ENCODE assay signal across 17 cellular contexts in the genomic region with DNA sequence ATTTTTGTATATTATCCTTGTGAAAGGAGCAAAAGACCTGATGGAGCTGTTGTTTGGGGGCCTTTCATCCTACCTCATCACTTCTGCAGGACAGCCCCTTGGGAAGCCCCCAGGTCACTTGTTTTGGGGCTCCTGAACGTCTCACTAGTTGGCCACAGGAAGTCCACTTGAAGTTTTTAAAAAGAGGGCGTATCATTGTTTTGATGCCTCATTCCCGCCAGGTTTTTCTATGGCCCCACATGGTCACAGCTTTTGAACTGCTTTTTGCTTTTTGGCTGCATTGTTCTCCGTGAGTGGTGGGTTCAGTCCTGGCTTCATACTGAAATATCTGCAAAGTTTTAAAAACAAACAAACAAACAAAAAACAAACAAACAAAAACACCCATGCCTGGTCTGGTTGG.
A peak's percentile ranks its signal among the peaks of the same experiment; 100 is the strongest.
DNase-seq lines count a peak whose midpoint lies in the region; ATAC-seq and FAIRE-seq lines count a peak whose summit lies in the region.
"Had no signal": no experiment of that assay in that cellular context is flagged by ENCODE, and none has a peak within 500 bp of the region (broad histone marks: within the 10 kb centered on the region; RNA-seq: fewer than 3 reads in every experiment).

No MANE protein-coding gene starts in this region.

- peak overlapping the region; percentile 65 for H3K27ac Mint-ChIP-seq in stimulated activated memory B cell treated with anti-CD40 and anti-IgM and Interleukin-4, amounts not matched to agents 10 μg/mL and 1 μg/mL and 100 μg/mL, for 72 hours
- H3K27ac Mint-ChIP-seq: CD8-positive, alpha-beta memory T cell had no signal

- FAIRE-seq in GM19239 (lab: Jason Lieb, UNC) = peak; percentile 31
- FAIRE-seq: A549, GM12891, H54, HepG2, HTR-8/SVneo had no signal

- H3K4me1 ChIP-seq in BLaER1 = peaks cover 78% of the 10 kb centered on the region
- peaks cover 18 to 79% (median 72%) of the 10 kb centered on the region in 10 experiments for H3K4me1 ChIP-seq in BLaER1 treated with 17β-estradiol and CSF1 and Interleukin-3, amounts not matched to agents 10 nM and 100 nM
- H3K4me1 ChIP-seq: A549, BE2C had no signal

- no peaks in the 10 kb centered on the region for H3K27me3 Mint-ChIP-seq in stimulated activated memory B cell treated with anti-CD40 and anti-IgM and Interleukin-4, amounts not matched to agents 10 μg/mL and 1 μg/mL and 100 μg/mL, for 72 hours

- peak overlapping the region; percentile 15 for H3K4me2 ChIP-seq in BLaER1
- H3K4me2 ChIP-seq in BLaER1 treated with 17β-estradiol and CSF1 and Interleukin-3, amounts not matched to agents 10 nM and 100 nM = peak overlapping the region in 6 of 11 experiments; percentile 19 to 38 (median 28); a peak in 8 of 22 replicates
- H3K4me2 ChIP-seq: A549 had no signal

- peaks cover 48% of the 10 kb centered on the region for H3K4me1 Mint-ChIP-seq in stimulated activated memory B cell treated with anti-CD40 and anti-IgM and Interleukin-4, amounts not matched to agents 10 μg/mL and 1 μg/mL and 100 μg/mL, for 72 hours

- H3K27ac ChIP-seq in BLaER1 = peak overlapping the region; percentile 16; the same call in 1 of the 2 replicates
- no peak overlapping the region for H3K27ac ChIP-seq in BLaER1 treated with 17β-estradiol and CSF1 and Interleukin-3, amounts not matched to agents 10 nM and 100 nM
- H3K27ac ChIP-seq: A549, GM23248 had no signal

- no peak for DNase-seq in GM19239 (ENCODE audit: insufficient read length, low spot score)
- no peak for DNase-seq in NCI-H446 treated with DMSO at 0.1 percent for 48 hours (lab: John Stamatoyannopoulos, UW)
- no peak for DNase-seq in NCI-H2029 treated with DMSO at 0.1 percent for 48 hours (lab: John Stamatoyannopoulos, UW)
- DNase-seq: BE2C; Caco-2; CD8-positive, alpha-beta memory T cell; GF-D8; GM23248 had no signal

- H3K9ac ChIP-seq in BLaER1 = no peak overlapping the region
- no peak overlapping the region for H3K9ac ChIP-seq in BLaER1 treated with 17β-estradiol and CSF1 and Interleukin-3, amounts not matched to agents 10 nM and 100 nM
- H3K9ac ChIP-seq: GM23248 had no signal

- no peak overlapping the region for H3K4me3 ChIP-seq in BLaER1
- no peak overlapping the region for H3K4me3 ChIP-seq in BLaER1 treated with 17β-estradiol and CSF1 and Interleukin-3, amounts not matched to agents 10 nM and 100 nM
- H3K4me3 ChIP-seq: A549, GM23248 had no signal

- H3K36me3 ChIP-seq in BLaER1 = peaks cover 51% of the 10 kb centered on the region
- H3K36me3 ChIP-seq in BLaER1 treated with 17β-estradiol and CSF1 and Interleukin-3, amounts not matched to agents 10 nM and 100 nM = peaks cover 0 to 58% (median 28%) of the 10 kb centered on the region in 11 experiments; a peak in 16 of 22 replicates
- H3K36me3 ChIP-seq: BE2C had no signal

- H4K20me1 ChIP-seq in BLaER1 = peaks cover 87% of the 10 kb centered on the region
- H4K20me1 ChIP-seq in BLaER1 treated with 17β-estradiol and CSF1 and Interleukin-3, amounts not matched to agents 10 nM and 100 nM = peaks cover 0 to 99% (median 53%) of the 10 kb centered on the region in 11 experiments; a peak in 13 of 22 replicates

- H3K4me3 Mint-ChIP-seq in stimulated activated memory B cell treated with anti-CD40 and anti-IgM and Interleukin-4, amounts not matched to agents 10 μg/mL and 1 μg/mL and 100 μg/mL, for 72 hours = no peak overlapping the region
- H3K4me3 Mint-ChIP-seq: CD8-positive, alpha-beta memory T cell had no signal

- H3K9me3 Mint-ChIP-seq in stimulated activated memory B cell treated with anti-CD40 and anti-IgM and Interleukin-4, amounts not matched to agents 10 μg/mL and 1 μg/mL and 100 μg/mL, for 72 hours = no peaks in the 10 kb centered on the region

- H3K36me3 Mint-ChIP-seq in stimulated activated memory B cell treated with anti-CD40 and anti-IgM and Interleukin-4, amounts not matched to agents 10 μg/mL and 1 μg/mL and 100 μg/mL, for 72 hours = peaks cover 41% of the 10 kb centered on the region

- peaks cover 5% of the 10 kb centered on the region for H3K9me3 ChIP-seq in BLaER1
- peaks cover 0 to 9% (median 6%) of the 10 kb centered on the region in 11 experiments; a peak in 12 of 22 replicates for H3K9me3 ChIP-seq in BLaER1 treated with 17β-estradiol and CSF1 and Interleukin-3, amounts not matched to agents 10 nM and 100 nM (replicated peaks in 1 of 11)
- H3K9me3 ChIP-seq: A549, BE2C, Caco-2 had no signal

- no peak for ATAC-seq in stimulated activated memory B cell treated with anti-CD40 and anti-IgM and Interleukin-4, amounts not matched to agents 10 μg/mL and 1 μg/mL and 100 μg/mL, for 72 hours
- ATAC-seq: A549, HCT116, HepG2 had no signal

- H3K27me3 ChIP-seq in BLaER1 = no peaks in the 10 kb centered on the region
- H3K27me3 ChIP-seq in BLaER1 treated with 17β-estradiol and CSF1 and Interleukin-3, amounts not matched to agents 10 nM and 100 nM = no peaks in the 10 kb centered on the region
- H3K27me3 ChIP-seq: BE2C had no signal
